ENCODE assay signal across 21 cellular contexts in genomic region chr20:47669927-47670890, GRCh38.
A peak's percentile ranks its signal among the peaks of the same experiment; 100 is the strongest.
DNase-seq lines count a peak whose midpoint lies in the region; ATAC-seq and TF ChIP-seq lines count a peak whose summit lies in the region.
"Had no signal": no experiment of that assay in that cellular context is flagged by ENCODE, and none has a peak within 500 bp of the region (broad histone marks: within the 10 kb centered on the region; RNA-seq: fewer than 3 reads in every experiment).

No MANE protein-coding gene starts in this region.

- H3K27ac Mint-ChIP-seq in activated T-cell treated with anti-CD3 and anti-CD28 coated beads, Interleukin-2, amount 50 U/mL, for 24 hours = peak overlapping the region; percentile 80
- H3K27ac Mint-ChIP-seq in IgD-negative memory B cell (peak overlapping the region; percentile 50 to 80 (median 67)), memory B cell (peak overlapping the region; percentile 55), type B pancreatic cell (peak overlapping the region; percentile 40), MCF 10A (ENCODE audit: low read depth, unreplicated experiment) (no peak overlapping the region)
- H3K27ac Mint-ChIP-seq: B cell, GM23338 had no signal

- intact Hi-C loops in MCF 10A (cut with micrococcal nuclease) = no loop called here

- peaks cover 4% of the 10 kb centered on the region for H3K36me3 Mint-ChIP-seq in activated T-cell treated with anti-CD3 and anti-CD28 coated beads, Interleukin-2, amount 50 U/mL, for 24 hours (ENCODE audit: low read depth)
- H3K36me3 Mint-ChIP-seq in IgD-negative memory B cell (no peaks in the 10 kb centered on the region), memory B cell (no peaks in the 10 kb centered on the region), type B pancreatic cell (peaks cover 20% of the 10 kb centered on the region), MCF 10A (ENCODE audit: insufficient read depth, unreplicated experiment) (peaks cover 64% of the 10 kb centered on the region)

- H3K9me3 Mint-ChIP-seq in activated T-cell treated with anti-CD3 and anti-CD28 coated beads, Interleukin-2, amount 50 U/mL, for 24 hours = no peaks in the 10 kb centered on the region
- H3K9me3 Mint-ChIP-seq in IgD-negative memory B cell = no peaks in the 10 kb centered on the region
- no peaks in the 10 kb centered on the region for H3K9me3 Mint-ChIP-seq in memory B cell
- H3K9me3 Mint-ChIP-seq in type B pancreatic cell = no peaks in the 10 kb centered on the region
- H3K9me3 Mint-ChIP-seq in MCF 10A (ENCODE audit: unreplicated experiment) = no peaks in the 10 kb centered on the region
- H3K9me3 Mint-ChIP-seq: GM23338 had no signal

- POLR2A ChIA-PET in MCF 10A (lab: Yijun Ruan, JAX) = interaction anchor here (0.6 to 1.3 kb wide), 2 partner anchors 101 to 1812 kb away, joined by 3 read pairs; no protein-coding TSS in a partner anchor

- H3K27me3 Mint-ChIP-seq in activated T-cell treated with anti-CD3 and anti-CD28 coated beads, Interleukin-2, amount 50 U/mL, for 24 hours = no peaks in the 10 kb centered on the region
- H3K27me3 Mint-ChIP-seq in IgD-negative memory B cell (no peaks in the 10 kb centered on the region), memory B cell (peaks cover 7% of the 10 kb centered on the region), type B pancreatic cell (peaks cover 3% of the 10 kb centered on the region), MCF 10A (ENCODE audit: insufficient read depth, unreplicated experiment) (no peaks in the 10 kb centered on the region)
- H3K27me3 Mint-ChIP-seq: B cell had no signal

- ATAC-seq in memory B cell (ENCODE audit: low read depth) = no peak
- ATAC-seq: GM23338, PC-3 had no signal

- DNase-seq in activated T-cell treated with anti-CD3 and anti-CD28 coated beads, Interleukin-2, amount 50 U/mL, for 24 hours = peak; percentile 25
- no peak for DNase-seq in activated T-cell treated with anti-CD3 and anti-CD28 coated beads, Interleukin-2, amount 50 U/mL, for 48 hours
- DNase-seq in memory B cell (ENCODE audit: low spot score in 2 of 2) (no peak), type B pancreatic cell (ENCODE audit: extremely low spot score, unreplicated experiment) (no peak), SKM-1 treated with dmso at 0.1 percent for 144 hours (lab: John Stamatoyannopoulos, UW; ENCODE audit: unreplicated experiment) (no peak), MCF 10A (ENCODE audit: unreplicated experiment) (no peak), cerebellum (ENCODE audit: low spot score) (no peak)
- DNase-seq: DMS 273 treated with DMSO at 0.1 percent for 48 hours, DND-41, Karpas-422, MG63, NCI-H1048, NCI-H1436, NCI-H1930, NCI-H226, NCI-H526, PC-3, SJCRH30 had no signal

- H3K4me3 Mint-ChIP-seq in activated T-cell treated with anti-CD3 and anti-CD28 coated beads, Interleukin-2, amount 50 U/mL, for 24 hours = peak overlapping the region; percentile 20
- H3K4me3 Mint-ChIP-seq in IgD-negative memory B cell (peak overlapping the region in 1 of 4 donors; percentile 46), memory B cell (no peak overlapping the region), type B pancreatic cell (no peak overlapping the region), MCF 10A (ENCODE audit: unreplicated experiment) (no peak overlapping the region)
- H3K4me3 Mint-ChIP-seq: B cell, GM23338 had no signal

- CTCF ChIA-PET in MCF 10A (lab: Yijun Ruan, JAX) = interaction anchor here (0.9 to 1.2 kb wide), 3 partner anchors 50 to 950 kb away, joined by 3 to 6 read pairs (median 4); no protein-coding TSS in a partner anchor

- no TSS peak for BruUV-seq in MCF 10A (replicated peaks; lab: Mats Ljungman, UMichigan)

- TF ChIP-seq CTCF in type B pancreatic cell (conservative IDR thresholded peaks at IDR 0.05) (no peak), MCF 10A (IDR thresholded peaks at IDR 0.05; ENCODE audit: unreplicated experiment) (no peak)

- no peaks in the 10 kb centered on the region for H3K4me1 Mint-ChIP-seq in activated T-cell treated with anti-CD3 and anti-CD28 coated beads, Interleukin-2, amount 50 U/mL, for 24 hours (ENCODE audit: low read depth)
- H3K4me1 Mint-ChIP-seq in IgD-negative memory B cell = peaks cover 0 to 5% (median 0%) of the 10 kb centered on the region in 3 donors
- peaks cover 7% of the 10 kb centered on the region for H3K4me1 Mint-ChIP-seq in memory B cell
- H3K4me1 Mint-ChIP-seq in type B pancreatic cell (ENCODE audit: unreplicated experiment) = peaks cover 9% of the 10 kb centered on the region
- H3K4me1 Mint-ChIP-seq in MCF 10A (ENCODE audit: insufficient read depth, unreplicated experiment) = no peaks in the 10 kb centered on the region
